ENCODE assay signal across 23 cellular contexts in the genomic region with DNA sequence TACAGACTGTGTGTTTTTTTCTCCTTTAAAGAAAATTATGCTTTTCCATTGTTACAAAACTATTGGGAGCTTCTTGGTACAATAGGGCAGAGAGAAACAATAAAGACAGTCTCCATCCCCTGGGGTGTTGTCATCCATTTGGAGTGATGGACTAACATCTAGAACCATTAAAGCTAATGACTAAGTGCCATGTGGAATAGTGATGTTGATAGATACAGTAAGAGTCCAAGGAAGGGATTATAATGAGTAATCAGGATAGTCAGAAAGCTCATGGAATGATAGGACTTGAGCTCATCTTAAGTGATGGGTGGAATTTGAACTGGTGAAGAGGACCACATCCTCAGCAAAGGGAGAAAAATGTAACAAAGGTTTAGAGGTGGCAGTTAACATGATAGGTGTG. TPM values are rescaled to one million over a fixed set of nuclear protein-coding genes. Genes with fewer than 3 reads are reported as not detected.
A peak's percentile ranks its signal among the peaks of the same experiment; 100 is the strongest.
DNase-seq lines count a peak whose midpoint lies in the region; ATAC-seq and TF ChIP-seq lines count a peak whose summit lies in the region.
"Had no signal": no experiment of that assay in that cellular context is flagged by ENCODE, and none has a peak within 500 bp of the region (broad histone marks: within the 10 kb centered on the region; RNA-seq: fewer than 3 reads in every experiment).

No MANE protein-coding gene starts in this region.

- H3K36me3 Mint-ChIP-seq in natural killer cell (no peaks in the 10 kb centered on the region), chondrocyte (ENCODE audit: low read depth) (no peaks in the 10 kb centered on the region)
- H3K36me3 Mint-ChIP-seq: CD8-positive, alpha-beta memory T cell; T-cell had no signal

- no peak overlapping the region for H3K4me2 ChIP-seq in neural cell (ENCODE audit: low read length)
- H3K4me2 ChIP-seq: PC-9 had no signal

- TF ChIP-seq CTCF in epithelial cell of esophagus (IDR thresholded peaks at IDR 0.05; ENCODE audit: insufficient read depth, low read depth, low read length, missing control alignments) (no peak), neural cell (IDR thresholded peaks at IDR 0.05; ENCODE audit: poor library complexity, severe bottlenecking) (no peak), natural killer cell (IDR thresholded peaks at IDR 0.05) (no peak), chondrocyte (IDR thresholded peaks at IDR 0.05) (no peak), psoas muscle (IDR thresholded peaks at IDR 0.05) (no peak)

- H3K9me3 ChIP-seq in neural cell (ENCODE audit: low read length) = no peaks in the 10 kb centered on the region
- H3K9me3 ChIP-seq in psoas muscle = no peaks in the 10 kb centered on the region

- intact Hi-C loops in natural killer cell (cut with micrococcal nuclease) = no loop called here
- intact Hi-C loops in psoas muscle (cut with DNase I) = no loop called here

- H3K27ac ChIP-seq in neural cell (ENCODE audit: low read length) = no peak overlapping the region
- no peak overlapping the region for H3K27ac ChIP-seq in psoas muscle
- H3K27ac ChIP-seq: 22Rv1, C4-2B, PC-9 had no signal

- H3F3A ChIP-seq in neural cell (ENCODE audit: insufficient read depth, low read length, poor library complexity, severe bottlenecking) = no peaks in the 10 kb centered on the region

- no peak for TF ChIP-seq RAD21 in neural cell (conservative IDR thresholded peaks at IDR 0.05)

- DNase-seq in NCI-H748 (lab: John Stamatoyannopoulos, UW; ENCODE audit: unreplicated experiment) = peak; percentile 38
- no peak for DNase-seq in NCI-H748 treated with DMSO at 0.1 percent for 48 hours (lab: John Stamatoyannopoulos, UW)
- DNase-seq in NCI-H1930 (lab: John Stamatoyannopoulos, UW) = peak; percentile 39 to 61
- DNase-seq in epithelial cell of esophagus (ENCODE audit: low read depth) = peak; percentile 4
- DNase-seq in natural killer cell = no peak
- no peak for DNase-seq in chondrocyte (ENCODE audit: low spot score)
- DNase-seq in psoas muscle = no peak
- DNase-seq: CD8-positive, alpha-beta memory T cell; GF-D8; H7; MM.1S; NCI-H1048; NCI-H1417 treated with DMSO at 0.1 percent for 48 hours; NCI-H2029; NCI-H345; NCI-H524; PC-9; RPMI8226; SIG-M5; T-cell had no signal

- H3K27me3 ChIP-seq in neural cell (ENCODE audit: insufficient read depth, low read depth, low read length) (no peaks in the 10 kb centered on the region), psoas muscle (ENCODE audit: insufficient read depth in 3 of 3, low read length in 2 of 3) (no peaks in the 10 kb centered on the region)

- no peak overlapping the region for H3K4me3 Mint-ChIP-seq in natural killer cell
- no peak overlapping the region for H3K4me3 Mint-ChIP-seq in chondrocyte (ENCODE audit: unreplicated experiment)
- H3K4me3 Mint-ChIP-seq: CD8-positive, alpha-beta memory T cell; T-cell had no signal

- H3K9me2 ChIP-seq in neural cell (ENCODE audit: insufficient read depth, low read length) = no peaks in the 10 kb centered on the region

- no peaks in the 10 kb centered on the region for H4K20me1 ChIP-seq in neural cell (ENCODE audit: insufficient read depth)

- H3K4me1 ChIP-seq in psoas muscle = no peaks in the 10 kb centered on the region

- H3K4me3 ChIP-seq in epithelial cell of esophagus (ENCODE audit: low read length) (no peak overlapping the region), neural cell (ENCODE audit: low read length) (no peak overlapping the region), psoas muscle (no peak overlapping the region)
- H3K4me3 ChIP-seq: PC-9 had no signal

- H3K9me3 Mint-ChIP-seq in natural killer cell (no peaks in the 10 kb centered on the region), chondrocyte (ENCODE audit: low read depth) (no peaks in the 10 kb centered on the region)
- H3K9me3 Mint-ChIP-seq: T-cell had no signal

- no peak overlapping the region for H3K27ac Mint-ChIP-seq in natural killer cell
- H3K27ac Mint-ChIP-seq in chondrocyte (ENCODE audit: unreplicated experiment) = no peak overlapping the region
- H3K27ac Mint-ChIP-seq: CD8-positive, alpha-beta memory T cell; T-cell had no signal

- H3K36me3 ChIP-seq in neural cell (ENCODE audit: insufficient read depth, low read length) (no peaks in the 10 kb centered on the region), psoas muscle (ENCODE audit: insufficient read depth in 1 of 2, low read depth in 1 of 2) (no peaks in the 10 kb centered on the region)

- H3K4me1 Mint-ChIP-seq in natural killer cell = peaks cover 0 to 5% of the 10 kb centered on the region in 2 donors
- H3K4me1 Mint-ChIP-seq in chondrocyte (ENCODE audit: low read depth) = peaks cover 29% of the 10 kb centered on the region
- H3K4me1 Mint-ChIP-seq: CD8-positive, alpha-beta memory T cell; T-cell had no signal

- ATAC-seq in natural killer cell (no peak), psoas muscle (no peak)
- ATAC-seq: T-cell had no signal

- H3K79me2 ChIP-seq in neural cell (replicated peaks; ENCODE audit: insufficient read depth, low read length) = no peaks in the 10 kb centered on the region

- H3K27me3 Mint-ChIP-seq in natural killer cell (ENCODE audit: low read depth in 2 of 2) (peaks cover 0 to 3% of the 10 kb centered on the region in 2 donors), chondrocyte (ENCODE audit: low read depth) (no peaks in the 10 kb centered on the region)

- no peak overlapping the region for H3K9ac ChIP-seq in neural cell (ENCODE audit: low read length)

- no peak overlapping the region for H2AFZ ChIP-seq in neural cell (ENCODE audit: low read depth, low read length)
- H2AFZ ChIP-seq: PC-9 had no signal

- TF ChIP-seq EP300 in neural cell (conservative IDR thresholded peaks at IDR 0.05; ENCODE audit: poor library complexity, severe bottlenecking) = peak; percentile 21

TF ChIP-seq in neural cell, 6 proteins besides CTCF, POLR2A, EP300 and RAD21:
- TF ChIP-seq SMC3 (conservative IDR thresholded peaks at IDR 0.05; ENCODE audit: poor library complexity) (no peak), EZH2 (IDR thresholded peaks at IDR 0.05; ENCODE audit: borderline replicate concordance, insufficient read depth, low read length, poor library complexity, severe bottlenecking) (no peak), MXI1 (conservative IDR thresholded peaks at IDR 0.05; ENCODE audit: poor library complexity, severe bottlenecking) (no peak), TAF1 (IDR thresholded peaks at IDR 0.05; ENCODE audit: low read depth) (no peak), POLR2AphosphoS5 (IDR thresholded peaks at IDR 0.05) (peak; percentile 25)
- TF ChIP-seq, protein P1, sequence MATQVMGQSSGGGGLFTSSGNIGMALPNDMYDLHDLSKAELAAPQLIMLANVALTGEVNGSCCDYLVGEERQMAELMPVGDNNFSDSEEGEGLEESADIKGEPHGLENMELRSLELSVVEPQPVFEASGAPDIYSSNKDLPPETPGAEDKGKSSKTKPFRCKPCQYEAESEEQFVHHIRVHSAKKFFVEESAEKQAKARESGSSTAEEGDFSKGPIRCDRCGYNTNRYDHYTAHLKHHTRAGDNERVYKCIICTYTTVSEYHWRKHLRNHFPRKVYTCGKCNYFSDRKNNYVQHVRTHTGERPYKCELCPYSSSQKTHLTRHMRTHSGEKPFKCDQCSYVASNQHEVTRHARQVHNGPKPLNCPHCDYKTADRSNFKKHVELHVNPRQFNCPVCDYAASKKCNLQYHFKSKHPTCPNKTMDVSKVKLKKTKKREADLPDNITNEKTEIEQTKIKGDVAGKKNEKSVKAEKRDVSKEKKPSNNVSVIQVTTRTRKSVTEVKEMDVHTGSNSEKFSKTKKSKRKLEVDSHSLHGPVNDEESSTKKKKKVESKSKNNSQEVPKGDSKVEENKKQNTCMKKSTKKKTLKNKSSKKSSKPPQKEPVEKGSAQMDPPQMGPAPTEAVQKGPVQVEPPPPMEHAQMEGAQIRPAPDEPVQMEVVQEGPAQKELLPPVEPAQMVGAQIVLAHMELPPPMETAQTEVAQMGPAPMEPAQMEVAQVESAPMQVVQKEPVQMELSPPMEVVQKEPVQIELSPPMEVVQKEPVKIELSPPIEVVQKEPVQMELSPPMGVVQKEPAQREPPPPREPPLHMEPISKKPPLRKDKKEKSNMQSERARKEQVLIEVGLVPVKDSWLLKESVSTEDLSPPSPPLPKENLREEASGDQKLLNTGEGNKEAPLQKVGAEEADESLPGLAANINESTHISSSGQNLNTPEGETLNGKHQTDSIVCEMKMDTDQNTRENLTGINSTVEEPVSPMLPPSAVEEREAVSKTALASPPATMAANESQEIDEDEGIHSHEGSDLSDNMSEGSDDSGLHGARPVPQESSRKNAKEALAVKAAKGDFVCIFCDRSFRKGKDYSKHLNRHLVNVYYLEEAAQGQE (IDR thresholded peaks at IDR 0.05; ENCODE audit: borderline replicate concordance) = peak; percentile 20

RNA-seq across cellular contexts. Expression of a gene that starts 24.1 kb away (rescaled TPM):
- 46.6 and 49.3 TPM in 2 replicates for polyA plus RNA-seq in neural cell
- 98.6 and 121 TPM in 2 replicates for polyA minus RNA-seq in neural cell
- 10 to 100 TPM; 25.1 to 52.1 (median 27.4) TPM for total RNA-seq in natural killer cell
- 35.4 to 42.2 TPM (median 38.8 TPM) in 3 replicates for total RNA-seq in chondrocyte
- total RNA-seq in psoas muscle = 10 to 100 TPM; 24.0 to 56.9 (median 36.7) TPM
- 10 to 100 TPM in 1 of 3 donors, 1 to 10 TPM in 2; 7.1 to 12.0 (median 9.1) TPM for polyA plus RNA-seq in psoas muscle

Comparison
In these comparisons a context has a peak if more than half of its experiments do, and no peak if none do; other contexts are left out.
1. DNase-seq: peak in NCI-H748 (single experiment), NCI-H1930 (2 of 2) and epithelial cell of esophagus (single experiment); none in NCI-H748 treated with DMSO at 0.1 percent for 48 hours (single experiment), natural killer cell (single experiment), chondrocyte (single experiment) and psoas muscle (0 of 2).